ENCODE assay signal across 29 cellular contexts in genomic region chr4:17985832-17986231, GRCh38.
"Had no signal": no experiment of that assay in that cellular context is flagged by ENCODE, and none has a peak within 500 bp of the region (broad histone marks: within the 10 kb centered on the region; RNA-seq: fewer than 3 reads in every experiment).

No MANE protein-coding gene starts in this region.

- H3K9me3 ChIP-seq: testis, thoracic aorta, thyroid gland, upper lobe of left lung, upper lobe of right lung, uterus, vagina had no signal

- H3K27me3 Mint-ChIP-seq: stimulated activated memory B cell treated with anti-CD40 and anti-IgM and Interleukin-4, amounts not matched to agents 10 μg/mL and 1 μg/mL and 100 μg/mL, for 72 hours; stimulated activated naive B cell treated with anti-CD40 and anti-IgM and Interleukin-4, amounts not matched to agents 10 μg/mL and 1 μg/mL and 100 μg/mL, for 72 hours; stimulated activated naive CD8-positive, alpha-beta T cell treated with anti-CD3 and anti-CD28 coated beads, Interleukin-15, amount 100 ng/mL, for 72 hours; stimulated activated naive CD8-positive, alpha-beta T cell treated with anti-CD3 and anti-CD28 coated beads, Interleukin-15, Interleukin-2, amounts not matched to agents 100 ng/mL and 50 ng/mL, for 24 hours; type B pancreatic cell had no signal

- H3K27me3 ChIP-seq: stomach, suprapubic skin, testis, thyroid gland, tibial artery, tibial nerve, transverse colon, upper lobe of left lung, upper lobe of right lung, uterus, vagina had no signal

- H3K4me1 ChIP-seq: stomach, suprapubic skin, testis, thyroid gland, tibial artery, tibial nerve, transverse colon, upper lobe of left lung, upper lobe of right lung, uterus, vagina had no signal

- H3K4me3 Mint-ChIP-seq: stimulated activated effector memory CD8-positive, alpha-beta T cell treated with anti-CD3 and anti-CD28 coated beads, Interleukin-12 subunit alpha, Interleukin-12 subunit beta, amount 100 ng/mL, for 72 hours; stimulated activated memory B cell treated with anti-CD40 and anti-IgM and Interleukin-4, amounts not matched to agents 10 μg/mL and 1 μg/mL and 100 μg/mL, for 72 hours; stimulated activated naive B cell treated with anti-CD40 and anti-IgM and Interleukin-4, amounts not matched to agents 10 μg/mL and 1 μg/mL and 100 μg/mL, for 72 hours; stimulated activated naive CD8-positive, alpha-beta T cell treated with anti-CD3 and anti-CD28 coated beads, Interleukin-15, amount 100 ng/mL, for 72 hours; stimulated activated naive CD8-positive, alpha-beta T cell treated with anti-CD3 and anti-CD28 coated beads, Interleukin-15, Interleukin-2, amounts not matched to agents 100 ng/mL and 50 ng/mL, for 24 hours; type B pancreatic cell had no signal

- H3K4me3 ChIP-seq: stomach, suprapubic skin, testis, thoracic aorta, thyroid gland, tibial artery, tibial nerve, transverse colon, upper lobe of left lung, upper lobe of right lung, uterus, vagina had no signal

- H3K36me3 Mint-ChIP-seq: stimulated activated effector memory CD8-positive, alpha-beta T cell treated with anti-CD3 and anti-CD28 coated beads, Interleukin-12 subunit alpha, Interleukin-12 subunit beta, amount 100 ng/mL, for 72 hours had no signal

- H3K27ac Mint-ChIP-seq: stimulated activated effector memory CD8-positive, alpha-beta T cell treated with anti-CD3 and anti-CD28 coated beads, Interleukin-12 subunit alpha, Interleukin-12 subunit beta, amount 100 ng/mL, for 72 hours; stimulated activated memory B cell treated with anti-CD40 and anti-IgM and Interleukin-4, amounts not matched to agents 10 μg/mL and 1 μg/mL and 100 μg/mL, for 72 hours; stimulated activated naive B cell treated with anti-CD40 and anti-IgM and Interleukin-4, amounts not matched to agents 10 μg/mL and 1 μg/mL and 100 μg/mL, for 72 hours; stimulated activated naive CD8-positive, alpha-beta T cell treated with anti-CD3 and anti-CD28 coated beads, Interleukin-15, amount 100 ng/mL, for 72 hours; stimulated activated naive CD8-positive, alpha-beta T cell treated with anti-CD3 and anti-CD28 coated beads, Interleukin-15, Interleukin-2, amounts not matched to agents 100 ng/mL and 50 ng/mL, for 24 hours; type B pancreatic cell had no signal

- DNase-seq: stimulated activated CD4-positive, alpha-beta T cell treated with anti-CD3 and anti-CD28 coated beads, Interleukin-2, amount 100 ng/mL, for 48 hours; stimulated activated CD4-positive, alpha-beta T cell treated with anti-CD3 and anti-CD28 coated beads, Interleukin-4, amount 100 ng/mL, for 1 hour; stimulated activated CD4-positive, alpha-beta T cell treated with anti-CD3 and anti-CD28 coated beads, Interleukin-4, amount 100 ng/mL, for 24 hours; stimulated activated CD4-positive, alpha-beta T cell treated with anti-CD3 and anti-CD28 coated beads, Interleukin-4, amount 100 ng/mL, for 4 hours; stimulated activated CD8-positive, alpha-beta memory T cell treated with anti-CD3 and anti-CD28 coated beads, Interleukin-4, amount 100 ng/mL, for 48 hours; stimulated activated naive B cell treated with anti-CD40 and anti-IgM and Interleukin-4, amounts not matched to agents 10 μg/mL and 1 μg/mL and 100 μg/mL, for 72 hours; stimulated activated naive CD4-positive, alpha-beta T cell; stimulated activated naive CD4-positive, alpha-beta T cell treated with Interleukin-2 at 50 U/mL for 16 hours; stimulated activated naive CD8-positive, alpha-beta T cell treated with anti-CD3 and anti-CD28 coated beads, Interleukin-15, amount 100 ng/mL, for 72 hours; stimulated activated naive CD8-positive, alpha-beta T cell treated with anti-CD3 and anti-CD28 coated beads, Interleukin-15, Interleukin-2, amounts not matched to agents 100 U/mL and 50 U/mL, for 24 hours; stomach; substantia nigra; testis; thyroid gland; tibial artery; transverse colon; trophoblast cell; upper lobe of left lung; upper lobe of right lung; uterus had no signal

- H3K4me1 Mint-ChIP-seq: stimulated activated effector memory CD8-positive, alpha-beta T cell treated with anti-CD3 and anti-CD28 coated beads, Interleukin-12 subunit alpha, Interleukin-12 subunit beta, amount 100 ng/mL, for 72 hours; stimulated activated naive CD8-positive, alpha-beta T cell treated with anti-CD3 and anti-CD28 coated beads, Interleukin-15, amount 100 ng/mL, for 72 hours had no signal

- H3K27ac ChIP-seq: stomach, suprapubic skin, testis, thoracic aorta, thyroid gland, tibial artery, tibial nerve, transverse colon, upper lobe of left lung, upper lobe of right lung, uterus, vagina had no signal

- H3K36me3 ChIP-seq: stomach, suprapubic skin, thoracic aorta, thyroid gland, tibial artery, tibial nerve, upper lobe of right lung, uterus, vagina had no signal

- ATAC-seq: stimulated activated effector memory CD8-positive, alpha-beta T cell treated with anti-CD3 and anti-CD28 coated beads, Interleukin-12 subunit alpha, Interleukin-12 subunit beta, amount 100 ng/mL, for 72 hours; stimulated activated memory B cell treated with anti-CD40 and anti-IgM and Interleukin-4, amounts not matched to agents 10 μg/mL and 1 μg/mL and 100 μg/mL, for 72 hours; stimulated activated naive B cell treated with anti-CD40 and anti-IgM and Interleukin-4, amounts not matched to agents 10 μg/mL and 1 μg/mL and 100 μg/mL, for 72 hours; stimulated activated naive CD8-positive, alpha-beta T cell treated with anti-CD3 and anti-CD28 coated beads, Interleukin-15, amount 100 ng/mL, for 72 hours; stimulated activated naive CD8-positive, alpha-beta T cell treated with anti-CD3 and anti-CD28 coated beads, Interleukin-15, Interleukin-2, amounts not matched to agents 100 U/mL and 50 U/mL, for 24 hours; upper lobe of right lung had no signal

- FAIRE-seq: urothelium cell line had no signal
